In the genomic region with DNA sequence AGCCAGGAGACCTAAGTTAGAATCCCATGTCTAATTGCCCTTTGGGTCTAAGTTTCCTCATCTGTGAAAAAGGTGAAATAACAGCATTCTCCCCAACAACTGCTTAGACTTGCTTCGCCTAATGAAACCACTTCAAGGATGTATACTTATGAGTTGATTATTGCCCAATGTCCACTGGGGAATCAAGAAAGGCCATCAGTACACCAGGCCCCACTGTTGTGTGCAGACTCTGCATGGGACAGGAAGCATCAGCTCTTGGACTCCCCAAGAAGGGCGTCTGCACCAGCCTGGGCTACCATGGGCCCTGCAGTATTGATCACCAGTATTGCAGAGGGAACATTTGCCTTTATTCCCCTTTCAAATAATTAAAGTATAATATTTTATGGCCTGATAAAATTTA, we compare ENCODE assay signal across 20 cellular contexts.
"Had no signal": no experiment of that assay in that cellular context is flagged by ENCODE, and none has a peak within 500 bp of the region (broad histone marks: within the 10 kb centered on the region; RNA-seq: fewer than 3 reads in every experiment).

No MANE protein-coding gene starts in this region.

- H3K4me1 ChIP-seq: gastroesophageal sphincter, psoas muscle, right lobe of liver, uterus had no signal

- ATAC-seq: gastroesophageal sphincter; left cardiac atrium; naive thymus-derived CD4-positive, alpha-beta T cell; psoas muscle; stimulated activated memory B cell treated with anti-CD40 and anti-IgM and Interleukin-4, amounts not matched to agents 10 μg/mL and 1 μg/mL and 100 μg/mL, for 72 hours had no signal

- H3K27ac Mint-ChIP-seq: naive thymus-derived CD4-positive, alpha-beta T cell; nephron progenitor cell; stimulated activated naive CD8-positive, alpha-beta T cell treated with anti-CD3 and anti-CD28 coated beads, Interleukin-15, Interleukin-2, amounts not matched to agents 100 ng/mL and 50 ng/mL, for 24 hours had no signal

- H3K9me3 ChIP-seq: esophagus squamous epithelium, gastroesophageal sphincter, psoas muscle, right lobe of liver, thoracic aorta, uterus had no signal

- H3K27ac ChIP-seq: gastroesophageal sphincter, psoas muscle, uterus had no signal

- H3K27me3 Mint-ChIP-seq: stimulated activated memory B cell treated with anti-CD40 and anti-IgM and Interleukin-4, amounts not matched to agents 10 μg/mL and 1 μg/mL and 100 μg/mL, for 72 hours had no signal

- H3K9me3 Mint-ChIP-seq: nephron progenitor cell had no signal

- DNase-seq: esophagus squamous epithelium; foreskin fibroblast; glutamatergic neuron; kidney; left cardiac atrium; mammary epithelial cell; naive thymus-derived CD4-positive, alpha-beta T cell; nephron progenitor cell; psoas muscle; retina; right lobe of liver; stimulated activated CD4-positive, alpha-beta T cell treated with anti-CD3 and anti-CD28 coated beads, Interleukin-15, amount 100 ng/mL, for 24 hours; stimulated activated CD4-positive, alpha-beta T cell treated with anti-CD3 and anti-CD28 coated beads, Interleukin-1b, Interleukin-23, amount 100 ng/mL, for 48 hours; stimulated activated CD4-positive, alpha-beta T cell treated with anti-CD3 and anti-CD28 coated beads, Interleukin-4, amount 100 ng/mL, for 24 hours; trophoblast cell; uterus had no signal

- H3K4me3 ChIP-seq: esophagus squamous epithelium, gastroesophageal sphincter, psoas muscle, right lobe of liver, thoracic aorta, uterus had no signal

- H3K36me3 Mint-ChIP-seq: naive thymus-derived CD4-positive, alpha-beta T cell; stimulated activated memory B cell treated with anti-CD40 and anti-IgM and Interleukin-4, amounts not matched to agents 10 μg/mL and 1 μg/mL and 100 μg/mL, for 72 hours had no signal

- H3K27me3 ChIP-seq: esophagus squamous epithelium, gastroesophageal sphincter, right lobe of liver, uterus had no signal

- H3K4me3 Mint-ChIP-seq: naive thymus-derived CD4-positive, alpha-beta T cell; nephron progenitor cell; stimulated activated memory B cell treated with anti-CD40 and anti-IgM and Interleukin-4, amounts not matched to agents 10 μg/mL and 1 μg/mL and 100 μg/mL, for 72 hours; stimulated activated naive CD8-positive, alpha-beta T cell treated with anti-CD3 and anti-CD28 coated beads, Interleukin-15, Interleukin-2, amounts not matched to agents 100 ng/mL and 50 ng/mL, for 24 hours had no signal

- H3K36me3 ChIP-seq: esophagus squamous epithelium, gastroesophageal sphincter, right lobe of liver, thoracic aorta, uterus had no signal
